In genomic region chr7:43627798-43628197, GRCh38 we compare ENCODE assay signal across 7 cellular contexts. TPM values are rescaled to one million over a fixed set of nuclear protein-coding genes. Genes with fewer than 3 reads are reported as not detected.
DNase-seq lines count a peak whose midpoint lies in the region; ATAC-seq, FAIRE-seq and TF ChIP-seq lines count a peak whose summit lies in the region.
"Not testable (repeated sequence)": the region's sequence is repeated elsewhere in the genome, so short reads cannot be mapped to it uniquely, and the experiment has no call there.

No MANE protein-coding gene starts in this region.

- CTCF ChIA-PET in Calu3 (lab: Charles Lee) (interaction anchor here (1.4 kb wide), 1 partner anchor 72 kb away, joined by 4 read pairs; no protein-coding TSS in a partner anchor), activated B cell treated with CpG ODN at 0.5 μM for 24 hours (lab: Charles Lee) (interaction anchor here (0.6 to 5.9 kb wide), 3 partner anchors 16 to 72 kb away, joined by 3 to 43 read pairs (median 13); partner anchors contain the start of gene STK17A), GM12878 (lab: Yijun Ruan, JAX) (interaction anchor here (0.7 to 2.3 kb wide), 6 partner anchors 11 to 210 kb away, joined by 3 to 12 read pairs (median 3); partner anchors contain the start of gene STK17A)
- CTCF ChIA-PET in activated naive CD4-positive, alpha-beta T cell treated with anti-CD3 and anti-CD28 coated beads for 36 hours (lab: Charles Lee) = interaction anchor here (0.7 to 4.9 kb wide), 7 partner anchors 20 to 208 kb away, joined by 3 to 48 read pairs (median 5); partner anchors contain the start of gene STK17A

- TF ChIP-seq CTCF in Calu3 (IDR thresholded peaks at IDR 0.05; ENCODE audit: unreplicated experiment); OCI-LY1 (IDR thresholded peaks at IDR 0.05; ENCODE audit: low read length); activated B cell treated with CpG ODN at 0.5 μM for 24 hours (IDR thresholded peaks at IDR 0.05); GM12878 (IDR thresholded peaks at IDR 0.05 in 2 of 3, conservative IDR thresholded peaks at IDR 0.05 in 1 of 3; ENCODE audit: control insufficient read depth in 2 of 3, extremely low read depth in 1 of 3, insufficient read depth in 1 of 3, low read depth in 3 of 3, low read length in 3 of 3): not testable (repeated sequence)

- ATAC-seq in activated B cell treated with CpG ODN at 0.5 μM for 24 hours (ENCODE audit: low read depth); GM12878; memory B cell (ENCODE audit: low read depth): not testable (repeated sequence)

- H3K4me1 ChIP-seq in OCI-LY1 (ENCODE audit: insufficient read depth, low read length, severe bottlenecking) (peaks cover 80% of the 10 kb centered on the region), GM12878 (ENCODE audit: control insufficient read depth, insufficient read depth, low read length) (peaks cover 25% of the 10 kb centered on the region)

- H3K9me2 ChIP-seq in OCI-LY1 (ENCODE audit: low read depth, low read length) = not testable (repeated sequence)

- in situ Hi-C loops in GM12878 (cut with MboI) = not testable (repeated sequence)

- not testable (repeated sequence) for H3K4me3 Mint-ChIP-seq in Calu3 (ENCODE audit: low read depth, unreplicated experiment); activated B cell treated with CpG ODN at 0.5 μM for 24 hours; activated naive CD4-positive, alpha-beta T cell treated with anti-CD3 and anti-CD28 coated beads for 36 hours; memory B cell; stimulated activated naive CD8-positive, alpha-beta T cell treated with anti-CD3 and anti-CD28 coated beads, Interleukin-15, Interleukin-2, amounts not matched to agents 100 ng/mL and 50 ng/mL, for 24 hours

- not testable (repeated sequence) for TF ChIP-seq RAD21 in GM12878 (IDR thresholded peaks at IDR 0.05; ENCODE audit: insufficient read depth, low read depth, low read length)

- POLR2A ChIA-PET in activated B cell treated with CpG ODN at 0.5 μM for 24 hours (lab: Charles Lee) (interaction anchor here (1.3 to 2.8 kb wide), 2 partner anchors 21 to 45 kb away, joined by 3 to 27 read pairs; partner anchors contain the start of gene STK17A), GM12878 (lab: Charles Lee) (interaction anchor here (1.1 kb wide), 1 partner anchor 10 kb away, joined by 7 read pairs; no protein-coding TSS in a partner anchor)

- not testable (repeated sequence) for H3K4me3 ChIP-seq in OCI-LY1 (ENCODE audit: low read depth, low read length, poor library complexity, severe bottlenecking); GM12878

- H3K9ac ChIP-seq in OCI-LY1 (ENCODE audit: low read length); GM12878 (ENCODE audit: control insufficient read depth, insufficient read depth, low read length): not testable (repeated sequence)

- TF ChIP-seq EP300 in GM12878 (IDR thresholded peaks at IDR 0.05; ENCODE audit: borderline replicate concordance in 1 of 2, control insufficient read depth in 1 of 2, low read depth in 2 of 2, low read length in 2 of 2) = not testable (repeated sequence)

- peak overlapping the region; percentile 85 for H3K27ac ChIP-seq in OCI-LY1 (ENCODE audit: low read depth, low read length, poor library complexity, severe bottlenecking)
- not testable (repeated sequence) for H3K27ac ChIP-seq in GM12878 (ENCODE audit: control insufficient read depth, insufficient read depth)

- not testable (repeated sequence) for H2AFZ ChIP-seq in OCI-LY1 (ENCODE audit: low read length); GM12878 (ENCODE audit: control insufficient read depth, low read depth, low read length)

- H4K20me1 ChIP-seq in OCI-LY1 (ENCODE audit: insufficient read depth, low read length); GM12878 (ENCODE audit: control insufficient read depth, insufficient read depth): not testable (repeated sequence)

- H3K79me2 ChIP-seq in OCI-LY1 (ENCODE audit: insufficient read depth, low read length) = peaks cover 22% of the 10 kb centered on the region
- peaks cover 37% of the 10 kb centered on the region for H3K79me2 ChIP-seq in GM12878 (ENCODE audit: control insufficient read depth, insufficient read depth, low read length)

- intact Hi-C loops in Calu3 (cut with micrococcal nuclease; ENCODE audit: unreplicated experiment) = loop anchor here (2.0 kb wide), 1 partner anchor 43 kb away; no protein-coding TSS in a partner anchor
- intact Hi-C loops in activated B cell treated with CpG ODN at 0.5 μM for 24 hours (cut with micrococcal nuclease) = loop anchor here (2.0 kb wide), 1 partner anchor 73 kb away; no protein-coding TSS in a partner anchor
- intact Hi-C loops in activated naive CD4-positive, alpha-beta T cell treated with anti-CD3 and anti-CD28 coated beads for 36 hours (cut with micrococcal nuclease) = not testable (repeated sequence)
- intact Hi-C loops in GM12878 (cut with micrococcal nuclease; ENCODE audit: unreplicated experiment) = loop anchor here (5.0 kb wide), 2 partner anchors 75 to 210 kb away; no protein-coding TSS in a partner anchor

- H3K4me2 ChIP-seq in OCI-LY1 (ENCODE audit: low read length); GM12878 (ENCODE audit: control insufficient read depth, insufficient read depth): not testable (repeated sequence)

- not testable (repeated sequence) for H3K27me3 Mint-ChIP-seq in Calu3 (ENCODE audit: unreplicated experiment); activated B cell treated with CpG ODN at 0.5 μM for 24 hours; activated naive CD4-positive, alpha-beta T cell treated with anti-CD3 and anti-CD28 coated beads for 36 hours (ENCODE audit: low read depth); memory B cell; stimulated activated naive CD8-positive, alpha-beta T cell treated with anti-CD3 and anti-CD28 coated beads, Interleukin-15, Interleukin-2, amounts not matched to agents 100 ng/mL and 50 ng/mL, for 24 hours

- H3K9me3 ChIP-seq in OCI-LY1 (ENCODE audit: low read length); GM12878 (replicated peaks; ENCODE audit: control insufficient read depth, insufficient read depth, low read length): not testable (repeated sequence)

- not testable (repeated sequence) for TF ChIP-seq POLR2A in GM12878 (IDR thresholded peaks at IDR 0.05; ENCODE audit: low read depth, low read length)

- WGBS in GM12878 (ENCODE audit: insufficient coverage, insufficient replicate concordance, low lambda C conversion rate, missing lambda C conversion rate) = 100% methylated on average over 3 of the region's 3 CpGs

- not testable (repeated sequence) for DNase-seq in Calu3; activated B cell treated with CpG ODN at 0.5 μM for 24 hours; activated naive CD4-positive, alpha-beta T cell treated with anti-CD3 and anti-CD28 coated beads for 36 hours; GM12878 (ENCODE audit: low read depth, low spot score); memory B cell (ENCODE audit: low spot score in 2 of 2)

- not testable (repeated sequence) for H3K9me3 Mint-ChIP-seq in Calu3 (ENCODE audit: low read depth, unreplicated experiment); activated B cell treated with CpG ODN at 0.5 μM for 24 hours; activated naive CD4-positive, alpha-beta T cell treated with anti-CD3 and anti-CD28 coated beads for 36 hours; memory B cell; stimulated activated naive CD8-positive, alpha-beta T cell treated with anti-CD3 and anti-CD28 coated beads, Interleukin-15, Interleukin-2, amounts not matched to agents 100 ng/mL and 50 ng/mL, for 24 hours

- H3K27ac Mint-ChIP-seq in Calu3 (ENCODE audit: unreplicated experiment) (peak overlapping the region; percentile 48), activated B cell treated with CpG ODN at 0.5 μM for 24 hours (peak overlapping the region; percentile 18), memory B cell (peak overlapping the region; percentile 87)
- peak overlapping the region; percentile 10 for H3K27ac Mint-ChIP-seq in activated naive CD4-positive, alpha-beta T cell treated with anti-CD3 and anti-CD28 coated beads for 36 hours
- peak overlapping the region; percentile 56 for H3K27ac Mint-ChIP-seq in stimulated activated naive CD8-positive, alpha-beta T cell treated with anti-CD3 and anti-CD28 coated beads, Interleukin-15, Interleukin-2, amounts not matched to agents 100 ng/mL and 50 ng/mL, for 24 hours

- H3K36me3 Mint-ChIP-seq in Calu3 (ENCODE audit: insufficient read depth, unreplicated experiment) = peaks cover 90% of the 10 kb centered on the region
- H3K36me3 Mint-ChIP-seq in activated B cell treated with CpG ODN at 0.5 μM for 24 hours (ENCODE audit: low read depth) = peaks cover 93% of the 10 kb centered on the region
- peaks cover 70% of the 10 kb centered on the region for H3K36me3 Mint-ChIP-seq in activated naive CD4-positive, alpha-beta T cell treated with anti-CD3 and anti-CD28 coated beads for 36 hours (ENCODE audit: low read depth)
- peaks cover 44% of the 10 kb centered on the region for H3K36me3 Mint-ChIP-seq in memory B cell
- H3K36me3 Mint-ChIP-seq in stimulated activated naive CD8-positive, alpha-beta T cell treated with anti-CD3 and anti-CD28 coated beads, Interleukin-15, Interleukin-2, amounts not matched to agents 100 ng/mL and 50 ng/mL, for 24 hours (ENCODE audit: low read depth) = peaks cover 92% of the 10 kb centered on the region

- SMC1A ChIA-PET in GM12878 (lab: Charles Lee; ENCODE audit: uncharacterized antibody, unreplicated experiment) = interaction anchor here (1.3 to 10.9 kb wide), 8 partner anchors 9 to 72 kb away, joined by 5 to 146 read pairs (median 9); partner anchors contain the start of gene STK17A

- TSS peak; percentile 3 for BruUV-seq in Calu3 (replicated peaks; lab: Mats Ljungman, UMichigan)
- BruUV-seq in GM12878 (replicated peaks; lab: Mats Ljungman, UMichigan) = not testable (repeated sequence)

- H3K27me3 ChIP-seq in OCI-LY1 (ENCODE audit: insufficient read depth, low read length); GM12878 (replicated peaks in 1 of 2; ENCODE audit: control insufficient read depth in 2 of 2, insufficient read depth in 2 of 2, low read length in 1 of 2): not testable (repeated sequence)

- FAIRE-seq in GM12878 (lab: Jason Lieb, UNC) = not testable (repeated sequence)

- RAD21 ChIA-PET in GM12878 (lab: Charles Lee; ENCODE audit: unreplicated experiment) = interaction anchor here (1.4 to 4.5 kb wide), 3 partner anchors 45 to 73 kb away, joined by 4 to 23 read pairs (median 9); partner anchors contain the start of gene STK17A

- peaks cover 95% of the 10 kb centered on the region for H3K36me3 ChIP-seq in OCI-LY1 (ENCODE audit: insufficient read depth, low read length)
- peaks cover 5 to 24% of the 10 kb centered on the region in 2 experiments for H3K36me3 ChIP-seq in GM12878 (ENCODE audit: control insufficient read depth in 2 of 2, insufficient read depth in 2 of 2, low read length in 1 of 2)

- not testable (repeated sequence) for H3F3A ChIP-seq in OCI-LY1 (ENCODE audit: insufficient read depth, low read length)

- not testable (repeated sequence) for H3K4me1 Mint-ChIP-seq in Calu3 (ENCODE audit: low read depth, unreplicated experiment)
- H3K4me1 Mint-ChIP-seq in activated B cell treated with CpG ODN at 0.5 μM for 24 hours (peaks cover 85% of the 10 kb centered on the region), memory B cell (peaks cover 45% of the 10 kb centered on the region)
- H3K4me1 Mint-ChIP-seq in activated naive CD4-positive, alpha-beta T cell treated with anti-CD3 and anti-CD28 coated beads for 36 hours (ENCODE audit: low read depth) = peaks cover 91% of the 10 kb centered on the region
- H3K4me1 Mint-ChIP-seq in stimulated activated naive CD8-positive, alpha-beta T cell treated with anti-CD3 and anti-CD28 coated beads, Interleukin-15, Interleukin-2, amounts not matched to agents 100 ng/mL and 50 ng/mL, for 24 hours (ENCODE audit: low read depth) = peaks cover 26% of the 10 kb centered on the region

RNA-seq across cellular contexts. Expression of gene STK17A, which starts 44.9 kb away (rescaled TPM):
- total RNA-seq in Calu3 (2022) (35.9 and 53.5 TPM in 2 replicates), activated B cell treated with CpG ODN at 0.5 μM for 24 hours (67.1 and 68.6 TPM in 2 replicates), GM12878 (2014; rRNA removed) (65.9 and 80.7 TPM in 2 replicates), GM12878 (2014; rRNA removed; fragmentation: Illumina TruSeq; extraction: Trizol) (72.3 and 76.6 TPM in 2 replicates), GM12878 (2021) (60.9 and 65.6 TPM in 2 replicates)
- 10 to 100 TPM; 48.9 to 52.8 TPM for total RNA-seq in activated naive CD4-positive, alpha-beta T cell treated with anti-CD3 and anti-CD28 coated beads for 36 hours
- 94.4 and 99.8 TPM in 2 replicates for total RNA-seq in GM12878 (2013; cell fraction: nucleolus; rRNA removed)
- polyA plus RNA-seq in GM12878 (2011; ENCODE audit: low read depth) = 51.0 TPM
- polyA plus RNA-seq in GM12878 (2011; rRNA removed) (77.4 and 138 TPM in 2 replicates), GM12878 (2014; fragmentation: Illumina TruSeq; extraction: Trizol) (74.9 and 104 TPM in 2 replicates), GM12878 (2014; fragmentation: Nextera tagmentation; extraction: Ambion mirVana) (10 to 100 TPM; 18.5 to 27.6 TPM), GM12878 (2014; rRNA removed) (51.7 and 66.6 TPM in 2 replicates), GM12878 (2016; fragmentation: Nextera tagmentation; extraction: Ambion mirVana) (10 to 100 TPM; 91.0 to 91.6 TPM)
- polyA plus RNA-seq in GM12878 (2011; cell fraction: cytosol; rRNA removed) = 24.4 and 26.9 TPM in 2 replicates
- 39.7 and 43.6 TPM in 2 replicates for polyA plus RNA-seq in GM12878 (2011; cell fraction: nucleus; rRNA removed)
- polyA plus RNA-seq in GM12878 (2012) = 60.4 and 72.7 TPM in 2 replicates
- polyA minus RNA-seq in GM12878 (2011; rRNA and poly(A)+ RNA removed) = 21.0 and 30.4 TPM in 2 replicates
- 16.0 and 19.9 TPM in 2 replicates for polyA minus RNA-seq in GM12878 (2011; cell fraction: cytosol; rRNA and poly(A)+ RNA removed)
- polyA minus RNA-seq in GM12878 (2011; cell fraction: nucleus; rRNA and poly(A)+ RNA removed) = 20.2 and 32.9 TPM in 2 replicates

Comparison
In these comparisons a context has a peak if more than half of its experiments do, and no peak if none do; other contexts are left out.
1. H3K27ac Mint-ChIP-seq: peak in every context shown above with its lines; median percentile 87 in memory B cell; 56 in stimulated activated naive CD8-positive, alpha-beta T cell treated with anti-CD3 and anti-CD28 coated beads, Interleukin-15, Interleukin-2, amounts not matched to agents 100 ng/mL and 50 ng/mL, for 24 hours; 48 in Calu3; 18 in activated B cell treated with CpG ODN at 0.5 μM for 24 hours; 10 in activated naive CD4-positive, alpha-beta T cell treated with anti-CD3 and anti-CD28 coated beads for 36 hours.